Comparison of ENCODE assay signal across 1 cellular context in the genomic region with DNA sequence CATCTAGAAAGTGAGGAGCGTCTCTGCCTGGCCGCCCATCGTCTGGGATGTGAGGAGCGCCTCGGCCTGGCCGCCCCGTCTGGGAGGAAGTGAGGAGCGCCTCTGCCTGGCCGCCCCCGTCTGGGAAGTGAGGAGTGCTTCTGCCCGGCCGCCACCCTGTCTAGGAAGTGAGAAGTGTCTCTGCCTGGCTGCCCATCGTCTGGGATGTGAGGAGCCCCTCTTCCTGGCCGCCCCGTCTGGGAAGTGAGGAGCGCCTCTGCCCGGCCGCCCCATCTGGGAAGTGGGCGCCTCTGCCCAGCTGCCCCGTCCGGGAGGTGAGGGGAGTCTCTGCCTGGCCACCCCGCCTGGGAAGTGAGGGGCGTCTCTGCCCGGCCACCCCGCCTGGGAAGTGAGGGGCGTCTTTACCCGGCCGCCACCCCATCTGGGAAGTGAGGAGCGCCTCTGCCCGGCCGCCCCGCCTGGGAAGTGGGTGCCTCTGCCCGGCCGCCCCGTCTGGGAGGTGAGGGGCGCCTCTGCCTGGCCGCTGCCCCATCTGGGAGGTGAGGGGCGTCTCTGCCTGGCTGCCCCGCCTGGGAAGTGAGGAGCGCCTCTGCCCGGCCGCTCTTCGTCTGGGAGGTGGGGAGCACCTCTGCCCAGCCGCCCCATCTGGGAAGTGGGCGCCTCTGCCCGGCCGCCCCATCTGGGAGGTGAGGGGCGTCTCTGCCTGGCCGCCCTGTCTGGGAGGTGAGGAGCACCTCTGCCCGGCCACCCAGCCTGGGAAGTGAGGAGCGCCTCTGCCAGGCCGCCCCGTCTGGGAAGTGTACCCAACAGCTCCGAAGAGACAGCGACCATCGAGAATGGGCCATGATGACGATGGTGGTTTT. TPM values are rescaled to one million over a fixed set of nuclear protein-coding genes. Genes with fewer than 3 reads are reported as not detected.
"Had no signal": no experiment of that assay in that cellular context is flagged by ENCODE, and none has a peak within 500 bp of the region (broad histone marks: within the 10 kb centered on the region; RNA-seq: fewer than 3 reads in every experiment).

No MANE protein-coding gene starts in this region.

RNA-seq across cellular contexts. Expression of gene RASGEF1A, which starts 23.6 kb away (rescaled TPM):
- total RNA-seq: SJSA1 had no signal
